In the genomic region with DNA sequence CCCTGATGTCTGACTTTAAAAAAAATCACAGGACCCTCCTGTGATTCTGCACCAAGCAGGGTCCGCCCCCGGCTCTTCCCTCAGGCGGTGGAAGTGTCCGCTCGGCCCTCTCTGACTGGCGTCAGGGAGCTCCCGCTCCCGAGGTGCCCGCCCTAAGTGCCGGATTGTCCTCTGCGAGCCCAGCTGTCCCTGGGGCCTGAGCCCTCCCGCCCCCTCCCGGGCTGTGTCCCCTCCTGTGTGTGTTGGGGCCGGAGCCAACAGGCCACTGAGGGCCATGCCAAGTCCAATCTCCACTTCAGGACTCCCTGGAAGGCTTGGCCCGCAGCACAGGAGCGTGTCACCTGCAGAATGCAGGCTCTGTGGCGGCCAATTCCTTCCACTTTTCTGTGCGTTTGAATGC, we compare ENCODE assay signal across 1 cellular context.
TF ChIP-seq lines count a peak whose summit lies in the region.

No MANE protein-coding gene starts in this region.

TF ChIP-seq in H1, 55 proteins besides CTCF, POLR2A, EP300 and RAD21:
- TF ChIP-seq CBX8 (IDR thresholded peaks at IDR 0.05; ENCODE audit: borderline replicate concordance, low read depth, low read length) = no peak
- TF ChIP-seq ZNF274 (IDR thresholded peaks at IDR 0.05; ENCODE audit: borderline replicate concordance, extremely low read depth, low read length) = no peak
- no peak for TF ChIP-seq RFX5 (IDR thresholded peaks at IDR 0.05; ENCODE audit: borderline replicate concordance, low read depth, low read length)
- TF ChIP-seq MAX (IDR thresholded peaks at IDR 0.05) = no peak
- no peak for TF ChIP-seq BRCA1 (IDR thresholded peaks at IDR 0.05; ENCODE audit: low read depth, low read length)
- TF ChIP-seq SP2 (IDR thresholded peaks at IDR 0.05; ENCODE audit: low read length) = no peak
- TF ChIP-seq RXRA (IDR thresholded peaks at IDR 0.05; ENCODE audit: insufficient read depth, low read depth, low read length) = no peak
